8 cellular contexts compared by ENCODE assay signal in genomic region chr3:50292924-50293801, GRCh38. TPM values are rescaled to one million over a fixed set of nuclear protein-coding genes. Genes with fewer than 3 reads are reported as not detected.
DNase-seq lines count a peak whose midpoint lies in the region; ATAC-seq and TF ChIP-seq lines count a peak whose summit lies in the region.

No MANE protein-coding gene starts in this region.

- peak overlapping the region; percentile 91 for H3K27ac Mint-ChIP-seq in activated T-cell treated with anti-CD3 and anti-CD28 coated beads, Interleukin-2, amount 50 U/mL, for 72 hours
- peak overlapping the region; percentile 98 to 100 (median 99) for H3K27ac Mint-ChIP-seq in brain

- peak overlapping the region; percentile 74 to 94 for H3K27ac ChIP-seq in lung (ENCODE audit: low read depth in 1 of 2, low read length in 1 of 2)
- peak overlapping the region; percentile 83 to 92 (median 88) for H3K27ac ChIP-seq in transverse colon

- no peak for DNase-seq in activated T-cell treated with anti-CD3 and anti-CD28 coated beads, Interleukin-2, amount 50 U/mL, for 72 hours
- DNase-seq in activated T-cell treated with anti-CD3 and anti-CD28 coated beads, Interleukin-2, amount 50 U/mL, for 48 hours = no peak
- DNase-seq in lung (ENCODE audit: low spot score) (no peak), transverse colon (no peak), AG08395 (ENCODE audit: low spot score) (no peak), T-helper 9 cell (no peak)

- no peak for TF ChIP-seq EP300 in transverse colon (IDR thresholded peaks at IDR 0.05; ENCODE audit: low read depth)

- no peaks in the 10 kb centered on the region for H3K9me3 Mint-ChIP-seq in activated T-cell treated with anti-CD3 and anti-CD28 coated beads, Interleukin-2, amount 50 U/mL, for 72 hours
- H3K9me3 Mint-ChIP-seq in brain = no peaks in the 10 kb centered on the region

- no peak for TF ChIP-seq POLR2A in transverse colon (IDR thresholded peaks at IDR 0.05)

- TF ChIP-seq CTCF in brain (conservative IDR thresholded peaks at IDR 0.05) (no peak), lung (IDR thresholded peaks at IDR 0.05; ENCODE audit: control extremely low read depth, extremely low read depth) (no peak), transverse colon (IDR thresholded peaks at IDR 0.05) (no peak)

- H3K27me3 ChIP-seq in lung (ENCODE audit: control insufficient read depth, insufficient read depth) (no peaks in the 10 kb centered on the region), transverse colon (no peaks in the 10 kb centered on the region)

- 73 to 76% methylated on average over 14 of the region's 14 CpGs for WGBS in lung, 2 donors
- WGBS in transverse colon (ENCODE audit: low coverage in 1 of 2), 2 donors = 68% methylated on average over 14 of the region's 14 CpGs; no CpG with 5 or more reads in 1 of the 2 donors

- H3K4me1 ChIP-seq in lung (ENCODE audit: control insufficient read depth in 2 of 2, insufficient read depth in 2 of 2, low read length in 2 of 2) = peaks cover 0 to 15% of the 10 kb centered on the region in 2 donors
- peaks cover 15 to 27% (median 19%) of the 10 kb centered on the region in 4 donors for H3K4me1 ChIP-seq in transverse colon

- H3K27me3 Mint-ChIP-seq in activated T-cell treated with anti-CD3 and anti-CD28 coated beads, Interleukin-2, amount 50 U/mL, for 72 hours (ENCODE audit: low read depth) = no peaks in the 10 kb centered on the region
- H3K27me3 Mint-ChIP-seq in brain = peaks cover 4% of the 10 kb centered on the region

- H3K9me3 ChIP-seq in lung (ENCODE audit: control insufficient read depth in 2 of 2, insufficient read depth in 1 of 2, low read length in 1 of 2) = no peaks in the 10 kb centered on the region
- no peaks in the 10 kb centered on the region for H3K9me3 ChIP-seq in transverse colon

- peak overlapping the region; percentile 83 to 93 for H3K4me3 Mint-ChIP-seq in activated T-cell treated with anti-CD3 and anti-CD28 coated beads, Interleukin-2, amount 50 U/mL, for 72 hours
- peak overlapping the region; percentile 86 to 95 (median 93) for H3K4me3 Mint-ChIP-seq in brain

- H3K4me1 Mint-ChIP-seq in activated T-cell treated with anti-CD3 and anti-CD28 coated beads, Interleukin-2, amount 50 U/mL, for 72 hours (ENCODE audit: low read depth) = peaks cover 35% of the 10 kb centered on the region
- H3K4me1 Mint-ChIP-seq in brain = peaks cover 27% of the 10 kb centered on the region

- in situ Hi-C loops in transverse colon (cut with MboI; ENCODE audit: low pct_ligation_motif_present in 1 of 4, low pct_unique_long_range_greater_than_20kb in 1 of 4, low sequenced_read_pairs in 3 of 4) = no loop called here

- peaks cover 0 to 4% of the 10 kb centered on the region in 2 donors for H3K36me3 Mint-ChIP-seq in activated T-cell treated with anti-CD3 and anti-CD28 coated beads, Interleukin-2, amount 50 U/mL, for 72 hours (ENCODE audit: insufficient read depth in 2 of 2)
- no peaks in the 10 kb centered on the region for H3K36me3 Mint-ChIP-seq in brain

- ATAC-seq in activated T-cell treated with anti-CD3 and anti-CD28 coated beads, Interleukin-2, amount 50 U/mL, for 72 hours (replicated peaks in 1 of 2) = no peak
- ATAC-seq in lung (ENCODE audit: insufficient read depth, low FRiP score) = no peak
- ATAC-seq in GM18511 (IDR thresholded peaks at IDR 0.05; ENCODE audit: unreplicated experiment) = no peak

- intact Hi-C loops in transverse colon (cut with DNase I; ENCODE audit: low total_unique reads) = no loop called here

- H3K36me3 ChIP-seq in lung (ENCODE audit: control insufficient read depth in 2 of 2, insufficient read depth in 2 of 2, low read length in 2 of 2) = peaks cover 4 to 29% of the 10 kb centered on the region in 2 donors
- H3K36me3 ChIP-seq in transverse colon = peaks cover 0 to 9% (median under 1%) of the 10 kb centered on the region in 4 donors

- no peak overlapping the region for H3K4me3 ChIP-seq in lung
- peak overlapping the region in 3 of 4 donors; percentile 85 to 97 (median 86) for H3K4me3 ChIP-seq in transverse colon

RNA-seq across cellular contexts. Expression of gene IFRD2, which starts 0.9 kb away (rescaled TPM):
- total RNA-seq in activated T-cell treated with anti-CD3 and anti-CD28 coated beads, Interleukin-2, amount 50 U/mL, for 72 hours = 10 to 100 TPM; 56.3 to 62.1 TPM
- polyA plus RNA-seq in brain (ENCODE audit: insufficient read depth, low read depth, low replicate concordance) (16.7 TPM), lung (100 to 1,000 TPM in 1 of 2 donors, 10 to 100 TPM in 1; 91.4 to 107 TPM)
- total RNA-seq in lung (10 to 100 TPM; 14.7 to 98.8 TPM), transverse colon (100 to 1,000 TPM in 1 of 4 donors, 10 to 100 TPM in 3; 44.9 to 183 (median 59.5) TPM)

RNA-seq across cellular contexts. Expression of gene HYAL3, which starts 6.0 kb away (rescaled TPM):
- 1 to 10 TPM; 6.7 to 7.1 TPM for total RNA-seq in activated T-cell treated with anti-CD3 and anti-CD28 coated beads, Interleukin-2, amount 50 U/mL, for 72 hours
- polyA plus RNA-seq in brain (ENCODE audit: insufficient read depth, low read depth, low replicate concordance) = 4.2 TPM
- total RNA-seq in lung = 1 to 10 TPM; 1.4 to 4.0 TPM
- polyA plus RNA-seq in lung = 1 to 10 TPM; 2.5 to 4.9 TPM
- total RNA-seq in transverse colon = 10 to 100 TPM in 1 of 4 donors, 1 to 10 TPM in 2, under 1 TPM in 1; 0.79 to 11.2 (median 3.8) TPM

RNA-seq across cellular contexts. Expression of gene NAA80, which starts 6.0 kb away (rescaled TPM):
- total RNA-seq in activated T-cell treated with anti-CD3 and anti-CD28 coated beads, Interleukin-2, amount 50 U/mL, for 72 hours = 10 to 100 TPM; 19.5 to 20.0 TPM
- 14.0 TPM for polyA plus RNA-seq in brain (ENCODE audit: insufficient read depth, low read depth, low replicate concordance)
- total RNA-seq in lung = 10 to 100 TPM in 1 of 2 donors, 1 to 10 TPM in 1; 4.8 to 16.6 TPM
- 10 to 100 TPM in 1 of 2 donors, 1 to 10 TPM in 1; 9.5 to 14.7 TPM for polyA plus RNA-seq in lung
- total RNA-seq in transverse colon = 10 to 100 TPM in 1 of 4 donors, 1 to 10 TPM in 3; 5.2 to 13.0 (median 7.8) TPM

RNA-seq across cellular contexts. Expression of gene HYAL1, which starts 10.2 kb away (rescaled TPM):
- total RNA-seq in activated T-cell treated with anti-CD3 and anti-CD28 coated beads, Interleukin-2, amount 50 U/mL, for 72 hours = under 1 TPM in 1 of 2 donors, not detected in 1; 0.19 TPM
- polyA plus RNA-seq in brain (ENCODE audit: insufficient read depth, low read depth, low replicate concordance) (1.6 TPM), lung (10 to 100 TPM; 24.6 to 27.8 TPM)
- total RNA-seq in lung (10 to 100 TPM in 1 of 2 donors, 1 to 10 TPM in 1; 1.6 to 51.2 TPM), transverse colon (10 to 100 TPM in 1 of 4 donors, 1 to 10 TPM in 3; 1.8 to 13.8 (median 3.8) TPM)

RNA-seq across cellular contexts. Expression of gene LSMEM2, which starts 14.3 kb away (rescaled TPM):
- under 1 TPM in 1 of 2 donors, not detected in 1; 0.26 TPM for total RNA-seq in activated T-cell treated with anti-CD3 and anti-CD28 coated beads, Interleukin-2, amount 50 U/mL, for 72 hours
- 0.51 TPM for polyA plus RNA-seq in brain (ENCODE audit: insufficient read depth, low read depth, low replicate concordance)
- total RNA-seq in lung = under 1 TPM in 1 of 2 donors, not detected in 1; 0.12 TPM
- under 1 TPM; 0.10 to 0.49 TPM for polyA plus RNA-seq in lung
- total RNA-seq in transverse colon = not detected
